Comparison of ENCODE assay signal across 9 cellular contexts in genomic region chr12:113271853-113272561, GRCh38. TPM values are rescaled to one million over a fixed set of nuclear protein-coding genes. Genes with fewer than 3 reads are reported as not detected.
DNase-seq lines count a peak whose midpoint lies in the region; ATAC-seq, FAIRE-seq and TF ChIP-seq lines count a peak whose summit lies in the region.
"Had no signal": no experiment of that assay in that cellular context is flagged by ENCODE, and none has a peak within 500 bp of the region (broad histone marks: within the 10 kb centered on the region; RNA-seq: fewer than 3 reads in every experiment).

No MANE protein-coding gene starts in this region.

- CTCF ChIA-PET in activated CD8-positive, alpha-beta T cell treated with anti-CD3 and anti-CD28 coated beads for 36 hours (lab: Charles Lee), result no interaction called here
- CTCF ChIA-PET in activated CD8-positive, alpha-beta T cell treated with anti-CD3 and anti-CD28 coated beads, Interleukin-2, amount 10 ng/mL, durations not matched to agents 7 days and 5 days (lab: Charles Lee), result no interaction called here
- CTCF ChIA-PET in HepG2 (lab: Yijun Ruan, JAX; ENCODE audit: low intra/inter-chr PET ratio, low total read pairs), result no interaction called here

- no peak overlapping the region for H3K4me3 Mint-ChIP-seq in activated CD8-positive, alpha-beta T cell treated with anti-CD3 and anti-CD28 coated beads for 36 hours
- H3K4me3 Mint-ChIP-seq in activated CD8-positive, alpha-beta T cell treated with anti-CD3 and anti-CD28 coated beads, Interleukin-2, amount 10 ng/mL, durations not matched to agents 7 days and 5 days, result no peak overlapping the region
- H3K4me3 Mint-ChIP-seq: CD8-positive, alpha-beta memory T cell had no signal

- in situ Hi-C loops in HepG2 (cut with HindIII; ENCODE audit: extremely low pct_ligation_motif_present, low pct_unique_long_range_greater_than_20kb), result no loop called here

- FAIRE-seq in HepG2 (lab: Jason Lieb, UNC), result peak; percentile 89

- peaks cover 13% of the 10 kb centered on the region for H3K4me1 Mint-ChIP-seq in activated CD8-positive, alpha-beta T cell treated with anti-CD3 and anti-CD28 coated beads for 36 hours (ENCODE audit: low read depth)
- no peaks in the 10 kb centered on the region for H3K4me1 Mint-ChIP-seq in activated CD8-positive, alpha-beta T cell treated with anti-CD3 and anti-CD28 coated beads, Interleukin-2, amount 10 ng/mL, durations not matched to agents 7 days and 5 days (ENCODE audit: low read depth)
- H3K4me1 Mint-ChIP-seq: CD8-positive, alpha-beta memory T cell had no signal

- ATAC-seq in activated CD8-positive, alpha-beta T cell treated with anti-CD3 and anti-CD28 coated beads for 36 hours, result peak; percentile 91
- ATAC-seq in activated CD8-positive, alpha-beta T cell treated with anti-CD3 and anti-CD28 coated beads, Interleukin-2, amount 10 ng/mL, durations not matched to agents 7 days and 5 days, result no peak
- ATAC-seq in HepG2, result peak; percentile 87
- no peak for ATAC-seq in HG02571 (IDR thresholded peaks at IDR 0.05; ENCODE audit: unreplicated experiment)

- BruUV-seq in HepG2 (replicated peaks; lab: Mats Ljungman, UMichigan), result no TSS peak

- no peak for TF ChIP-seq CTCF in activated CD8-positive, alpha-beta T cell treated with anti-CD3 and anti-CD28 coated beads for 36 hours (IDR thresholded peaks at IDR 0.05)
- TF ChIP-seq CTCF in cardiac fibroblast (IDR thresholded peaks at IDR 0.05; ENCODE audit: low read depth, low read length) (no peak), HepG2 (CRISPR knock-in tag; IDR thresholded peaks at IDR 0.05) (no peak), stomach (IDR thresholded peaks at IDR 0.05) (no peak)

- no peaks in the 10 kb centered on the region for H3K27me3 ChIP-seq in HepG2 (ENCODE audit: control insufficient read depth in 1 of 2, insufficient read depth in 2 of 2, low read length in 2 of 2)
- H3K27me3 ChIP-seq in stomach, result no peaks in the 10 kb centered on the region

- H3K9me3 Mint-ChIP-seq in activated CD8-positive, alpha-beta T cell treated with anti-CD3 and anti-CD28 coated beads for 36 hours, result no peaks in the 10 kb centered on the region
- no peaks in the 10 kb centered on the region for H3K9me3 Mint-ChIP-seq in activated CD8-positive, alpha-beta T cell treated with anti-CD3 and anti-CD28 coated beads, Interleukin-2, amount 10 ng/mL, durations not matched to agents 7 days and 5 days (ENCODE audit: insufficient read depth)
- H3K9me3 Mint-ChIP-seq: CD8-positive, alpha-beta memory T cell had no signal

- H3K9me3 ChIP-seq in HepG2 (ENCODE audit: low read length) (no peaks in the 10 kb centered on the region), stomach (no peaks in the 10 kb centered on the region)

- no peaks in the 10 kb centered on the region for H3K27me3 Mint-ChIP-seq in activated CD8-positive, alpha-beta T cell treated with anti-CD3 and anti-CD28 coated beads for 36 hours
- no peaks in the 10 kb centered on the region for H3K27me3 Mint-ChIP-seq in activated CD8-positive, alpha-beta T cell treated with anti-CD3 and anti-CD28 coated beads, Interleukin-2, amount 10 ng/mL, durations not matched to agents 7 days and 5 days (ENCODE audit: low read depth)
- H3K27me3 Mint-ChIP-seq: CD8-positive, alpha-beta memory T cell had no signal

- no peaks in the 10 kb centered on the region for H3K79me2 ChIP-seq in HepG2 (ENCODE audit: insufficient read depth, low read length)

- 21% methylated on average over 5 of the region's 12 CpGs for WGBS in HepG2 (ENCODE audit: low lambda C conversion rate)
- WGBS in stomach, 5 donors, result 44 to 74% (median 54%) methylated on average over 11 to 12 of the region's 12 CpGs

- H3K27ac ChIP-seq in HepG2 (ENCODE audit: extremely low read length, insufficient read depth, low read length) (peak overlapping the region; percentile 41), stomach (peak overlapping the region; percentile 54 to 83 (median 79))

- TF ChIP-seq EP300 in HepG2 (IDR thresholded peaks at IDR 0.05; ENCODE audit: low read depth in 2 of 2, low read length in 2 of 2) (no peak; a peak in 1 of 4 replicates), HepG2 (CRISPR knock-in tag; IDR thresholded peaks at IDR 0.05; ENCODE audit: borderline replicate concordance) (no peak; the same call in 1 of the 2 replicates), stomach (IDR thresholded peaks at IDR 0.05) (no peak)

- H3K36me3 ChIP-seq in HepG2 (replicated peaks in 1 of 2; ENCODE audit: control insufficient read depth in 1 of 2, insufficient read depth in 2 of 2, low read length in 2 of 2) (peaks cover 5 to 17% of the 10 kb centered on the region in 2 experiments; a peak in 4 of 5 replicates), stomach (peaks cover 45 to 98% (median 94%) of the 10 kb centered on the region in 4 donors)

- TF ChIP-seq RAD21 in HepG2 (CRISPR knock-in tag; IDR thresholded peaks at IDR 0.05), result no peak

- H3K4me3 ChIP-seq in cardiac fibroblast (replicated peaks in 1 of 2; ENCODE audit: low read depth in 2 of 2, low read length in 2 of 2) (no peak overlapping the region), HepG2 (replicated peaks in 1 of 3; ENCODE audit: insufficient read depth in 1 of 3, low read depth in 2 of 3, low read length in 3 of 3) (peak overlapping the region in 1 of 3 experiments; percentile 30; a peak in 1 of 6 replicates), stomach (no peak overlapping the region)

- POLR2A ChIA-PET in activated CD8-positive, alpha-beta T cell treated with anti-CD3 and anti-CD28 coated beads for 36 hours (lab: Charles Lee), result interaction anchor here (1.1 to 1.4 kb wide), 2 partner anchors 9 to 34 kb away, joined by 3 read pairs; no protein-coding TSS in a partner anchor
- POLR2A ChIA-PET in activated CD8-positive, alpha-beta T cell treated with anti-CD3 and anti-CD28 coated beads, Interleukin-2, amount 10 ng/mL, durations not matched to agents 7 days and 5 days (lab: Charles Lee), result no interaction called here
- POLR2A ChIA-PET in HepG2 (lab: Yijun Ruan, JAX), result interaction anchor here (1.0 to 1.1 kb wide), 3 partner anchors 17 to 49 kb away, joined by 3 to 5 read pairs (median 5); no protein-coding TSS in a partner anchor

- H3K4me1 ChIP-seq in HepG2 (ENCODE audit: insufficient read depth, low read length) (peaks cover 43% of the 10 kb centered on the region), stomach (peaks cover 6 to 29% (median 15%) of the 10 kb centered on the region in 4 donors)

- intact Hi-C loops in activated CD8-positive, alpha-beta T cell treated with anti-CD3 and anti-CD28 coated beads for 36 hours (cut with micrococcal nuclease), result no loop called here
- intact Hi-C loops in HepG2 (cut with micrococcal nuclease; ENCODE audit: unreplicated experiment) (loop anchor here (10.0 kb wide), 1 partner anchor 77 kb away; no protein-coding TSS in a partner anchor), stomach (cut with DNase I; ENCODE audit: low total_unique reads) (no loop called here)

- peak; percentile 58 for DNase-seq in activated CD8-positive, alpha-beta T cell treated with anti-CD3 and anti-CD28 coated beads for 36 hours
- DNase-seq in activated CD8-positive, alpha-beta T cell treated with anti-CD3 and anti-CD28 coated beads, Interleukin-2, amount 10 ng/mL, durations not matched to agents 7 days and 5 days, result no peak
- DNase-seq in cardiac fibroblast (ENCODE audit: low read depth in 2 of 2), result peak; percentile 82 to 91
- peak; percentile 74 for DNase-seq in HepG2 (ENCODE audit: low spot score)
- DNase-seq in stomach, result peak; percentile 43
- no peak for DNase-seq in SW480 (ENCODE audit: low spot score)
- no peak for DNase-seq in SKM-1 (lab: John Stamatoyannopoulos, UW; ENCODE audit: unreplicated experiment)

- peak overlapping the region; percentile 32 for H3K27ac Mint-ChIP-seq in activated CD8-positive, alpha-beta T cell treated with anti-CD3 and anti-CD28 coated beads for 36 hours
- no peak overlapping the region for H3K27ac Mint-ChIP-seq in activated CD8-positive, alpha-beta T cell treated with anti-CD3 and anti-CD28 coated beads, Interleukin-2, amount 10 ng/mL, durations not matched to agents 7 days and 5 days

- no peaks in the 10 kb centered on the region for H4K20me1 ChIP-seq in HepG2 (ENCODE audit: insufficient read depth, low read length)

- peak overlapping the region; percentile 35; the same call in 1 of the 2 replicates for H3K9ac ChIP-seq in HepG2 (ENCODE audit: insufficient read depth, low read depth, low read length)

- no peak overlapping the region for H2AFZ ChIP-seq in HepG2 (ENCODE audit: low read length)

- H3K36me3 Mint-ChIP-seq in activated CD8-positive, alpha-beta T cell treated with anti-CD3 and anti-CD28 coated beads for 36 hours (ENCODE audit: low read depth), result peaks cover 31% of the 10 kb centered on the region
- peaks cover 9% of the 10 kb centered on the region for H3K36me3 Mint-ChIP-seq in activated CD8-positive, alpha-beta T cell treated with anti-CD3 and anti-CD28 coated beads, Interleukin-2, amount 10 ng/mL, durations not matched to agents 7 days and 5 days (ENCODE audit: low read depth)

- peak overlapping the region; percentile 67 for H3K4me2 ChIP-seq in HepG2 (ENCODE audit: low read depth, low read length)

- no peak for TF ChIP-seq POLR2A in HepG2 (IDR thresholded peaks at IDR 0.05; ENCODE audit: insufficient read depth in 1 of 2, low read depth in 2 of 2, low read length in 2 of 2)
- no peak for TF ChIP-seq POLR2A in stomach (IDR thresholded peaks at IDR 0.05)

RNA-seq across cellular contexts. Expression of gene TPCN1, which starts 50.7 kb away (rescaled TPM):
- total RNA-seq in activated CD8-positive, alpha-beta T cell treated with anti-CD3 and anti-CD28 coated beads for 36 hours, result 10 to 100 TPM; 29.9 to 33.5 TPM
- 10 to 100 TPM; 13.7 to 16.1 TPM for total RNA-seq in activated CD8-positive, alpha-beta T cell treated with anti-CD3 and anti-CD28 coated beads, Interleukin-2, amount 10 ng/mL, durations not matched to agents 7 days and 5 days
- total RNA-seq in HepG2 (2016; rRNA removed; fragmentation: Illumina TruSeq; extraction: Trizol) (3.8 and 8.0 TPM in 2 replicates), stomach (10 to 100 TPM; 15.2 to 78.2 (median 48.4) TPM)
- total RNA-seq in HepG2 (2016; cell fraction: cytosol; rRNA removed; fragmentation: Illumina TruSeq; extraction: Trizol; ENCODE audit: low read depth), result 4.4 and 4.6 TPM in 2 replicates
- total RNA-seq in HepG2 (2016; cell fraction: insoluble cytoplasmic fraction; rRNA removed; fragmentation: Illumina TruSeq; extraction: Trizol), result 3.0 and 10.0 TPM in 2 replicates
- total RNA-seq in HepG2 (2016; cell fraction: membrane; rRNA removed; fragmentation: Illumina TruSeq; extraction: Trizol), result 4.2 and 4.5 TPM in 2 replicates
- 12.3 and 15.7 TPM in 2 replicates for total RNA-seq in HepG2 (2016; cell fraction: nucleus; rRNA removed; fragmentation: Illumina TruSeq; extraction: Trizol)
- polyA plus RNA-seq in HepG2 (2011; rRNA removed) (26.8 and 33.5 TPM in 2 replicates), stomach (10 to 100 TPM in 1 of 3 donors, 1 to 10 TPM in 2; 5.8 to 24.2 (median 6.3) TPM)
- polyA plus RNA-seq in HepG2 (2011; cell fraction: cytosol; rRNA removed), result 10.3 and 10.4 TPM in 2 replicates
- 183 and 201 TPM in 2 replicates for polyA plus RNA-seq in HepG2 (2011; cell fraction: nucleus; rRNA removed)
- 18.0 and 21.8 TPM in 2 replicates for polyA plus RNA-seq in HepG2 (2012)
- polyA plus RNA-seq in HepG2 (2016; cell fraction: cytosol; fragmentation: Illumina TruSeq; extraction: Trizol; ENCODE audit: low read depth), result 0.84 and 1.4 TPM in 2 replicates
- polyA plus RNA-seq in HepG2 (2016; cell fraction: insoluble cytoplasmic fraction; fragmentation: Illumina TruSeq; extraction: Trizol; ENCODE audit: low read depth), result 3.5 and 4.1 TPM in 2 replicates
- 2.5 and 2.8 TPM in 2 replicates for polyA plus RNA-seq in HepG2 (2016; cell fraction: membrane; fragmentation: Illumina TruSeq; extraction: Trizol; ENCODE audit: low read depth)
- 42.1 and 42.8 TPM in 2 replicates for polyA plus RNA-seq in HepG2 (2016; cell fraction: nucleus; fragmentation: Illumina TruSeq; extraction: Trizol; ENCODE audit: insufficient read depth, low read depth)
- 40.0 and 48.9 TPM in 2 replicates for polyA minus RNA-seq in HepG2 (2011; rRNA and poly(A)+ RNA removed; ENCODE audit: low replicate concordance)
- 7.3 and 9.8 TPM in 2 replicates for polyA minus RNA-seq in HepG2 (2011; cell fraction: cytosol; rRNA and poly(A)+ RNA removed)
- 45.8 and 47.1 TPM in 2 replicates for polyA minus RNA-seq in HepG2 (2011; cell fraction: nucleus; rRNA and poly(A)+ RNA removed)

Comparison
In these comparisons a context has a peak if more than half of its experiments do, and no peak if none do; other contexts are left out.
1. ATAC-seq: peak in activated CD8-positive, alpha-beta T cell treated with anti-CD3 and anti-CD28 coated beads for 36 hours (single experiment) and HepG2 (single experiment); none in activated CD8-positive, alpha-beta T cell treated with anti-CD3 and anti-CD28 coated beads, Interleukin-2, amount 10 ng/mL, durations not matched to agents 7 days and 5 days (single experiment) and HG02571 (single experiment).
2. DNase-seq: peak in activated CD8-positive, alpha-beta T cell treated with anti-CD3 and anti-CD28 coated beads for 36 hours (single experiment), cardiac fibroblast (2 of 2), HepG2 (single experiment) and stomach (single experiment); none in activated CD8-positive, alpha-beta T cell treated with anti-CD3 and anti-CD28 coated beads, Interleukin-2, amount 10 ng/mL, durations not matched to agents 7 days and 5 days (single experiment), SW480 (single experiment) and SKM-1 (single experiment).